Comparison of ENCODE assay signal across 16 cellular contexts in genomic region chr19:7342143-7342542, GRCh38. TPM values are rescaled to one million over a fixed set of nuclear protein-coding genes. Genes with fewer than 3 reads are reported as not detected.
DNase-seq lines count a peak whose midpoint lies in the region; ATAC-seq, FAIRE-seq and TF ChIP-seq lines count a peak whose summit lies in the region.
"Had no signal": no experiment of that assay in that cellular context is flagged by ENCODE, and none has a peak within 500 bp of the region (broad histone marks: within the 10 kb centered on the region; RNA-seq: fewer than 3 reads in every experiment).

No MANE protein-coding gene starts in this region.

- WGBS in IMR-90 (ENCODE audit: extremely low coverage in 2 of 2, insufficient read length in 1 of 2), 2 experiments: 60% methylated on average over 1 of the region's 5 CpGs; no CpG with 5 or more reads in 1 of the 2 experiments
- 0% methylated on average over 5 of the region's 5 CpGs for WGBS in K562 (ENCODE audit: insufficient coverage, low coverage, missing lambda C conversion rate)
- 89 to 96% (median 95%) methylated on average over 5 of the region's 5 CpGs for WGBS in spleen, 5 donors

- dilution Hi-C loops in IMR-90 (cut with HindIII; ENCODE audit: low sequenced_read_pairs, unreplicated experiment): no loop called here

- CTCF ChIA-PET in IMR-90 (lab: Yijun Ruan, JAX): interaction anchor here (0.6 to 2.4 kb wide), 2 partner anchors 93 to 242 kb away, joined by 4 to 7 read pairs; no protein-coding TSS in a partner anchor
- CTCF ChIA-PET in K562 (lab: Yijun Ruan, JAX; ENCODE audit: low intra/inter-chr PET ratio): interaction anchor here (3.5 kb wide), 1 partner anchor 193 kb away, joined by 29 read pairs; no protein-coding TSS in a partner anchor
- CTCF ChIA-PET in activated CD4-positive, alpha-beta memory T cell treated with anti-CD3 and anti-CD28 coated beads for 36 hours (lab: Charles Lee): interaction anchor here (0.6 to 4.6 kb wide), 9 partner anchors 12 to 202 kb away, joined by 3 to 44 read pairs (median 4); no protein-coding TSS in a partner anchor

- H3K79me2 ChIP-seq in K562 (ENCODE audit: control insufficient read depth, insufficient read depth, low read length): no peaks in the 10 kb centered on the region

- H3K4me2 ChIP-seq in BLaER1 treated with 17β-estradiol and CSF1 and Interleukin-3, amounts not matched to agents 10 nM and 100 nM: peak overlapping the region; percentile 10 to 97 (median 82); a peak in 19 of 22 replicates
- H3K4me2 ChIP-seq in IMR-90 (ENCODE audit: low read depth, low read length) (no peak overlapping the region), K562 (ENCODE audit: insufficient read depth, low read length) (no peak overlapping the region)

- peak overlapping the region in 5 of 11 experiments; percentile 11 to 76 (median 31); a peak in 8 of 22 replicates for H3K9ac ChIP-seq in BLaER1 treated with 17β-estradiol and CSF1 and Interleukin-3, amounts not matched to agents 10 nM and 100 nM
- no peak overlapping the region for H3K9ac ChIP-seq in IMR-90 (ENCODE audit: low read depth, low read length)
- H3K9ac ChIP-seq in K562 (ENCODE audit: insufficient read depth in 1 of 2, low read depth in 2 of 2, low read length in 2 of 2): no peak overlapping the region

- no peak overlapping the region for H3K18ac ChIP-seq in IMR-90 (ENCODE audit: low read depth, low read length)

- TF ChIP-seq RAD21 in IMR-90 (IDR thresholded peaks at IDR 0.05; ENCODE audit: low read length) (no peak), K562 (CRISPR knock-in tag; conservative IDR thresholded peaks at IDR 0.05 in 1 of 2, IDR thresholded peaks at IDR 0.05 in 1 of 2) (no peak)

- DNase-seq in IMR-90: no peak
- no peak for DNase-seq in K562 (ENCODE audit: extremely low read depth in 1 of 4, low spot score in 3 of 4)
- DNase-seq in spleen: peak; percentile 29
- DNase-seq in activated CD4-positive, alpha-beta memory T cell treated with anti-CD3 and anti-CD28 coated beads for 36 hours: no peak
- DNase-seq in T-helper 9 cell: no peak
- DNase-seq: ACHN; AML-193; CD8-positive, alpha-beta memory T cell; DND-41; GDM1; H7; NCI-H187; NCI-H69 had no signal

- H2AK5ac ChIP-seq in IMR-90 (ENCODE audit: low read depth, low read length): no peak overlapping the region

- ATAC-seq in IMR-90 (ENCODE audit: low read depth) (no peak), K562 (no peak), GM18858 (IDR thresholded peaks at IDR 0.05; ENCODE audit: unreplicated experiment) (no peak)

- FAIRE-seq in K562 (lab: Jason Lieb, UNC): no peak

- H4K20me1 ChIP-seq in BLaER1 treated with 17β-estradiol and CSF1 and Interleukin-3, amounts not matched to agents 10 nM and 100 nM: peaks cover 0 to 4% (median 0%) of the 10 kb centered on the region in 11 experiments; a peak in 4 of 22 replicates
- H4K20me1 ChIP-seq in IMR-90 (ENCODE audit: insufficient read depth, low read length) (no peaks in the 10 kb centered on the region), K562 (replicated peaks; ENCODE audit: control insufficient read depth, insufficient read depth, low read length) (no peaks in the 10 kb centered on the region)

- H4K5ac ChIP-seq in IMR-90 (ENCODE audit: low read depth, low read length): no peak overlapping the region

- peak overlapping the region in 8 of 11 experiments; percentile 27 to 99 (median 96); a peak in 14 of 22 replicates for H3K27ac ChIP-seq in BLaER1 treated with 17β-estradiol and CSF1 and Interleukin-3, amounts not matched to agents 10 nM and 100 nM
- H3K27ac ChIP-seq in IMR-90 (ENCODE audit: insufficient read depth, low read length): no peak overlapping the region
- H3K27ac ChIP-seq in K562 (ENCODE audit: extremely low read depth, low read depth, low read length): no peak overlapping the region
- H3K27ac ChIP-seq in spleen: peak overlapping the region in 1 of 8 donors; percentile 93
- H3K27ac ChIP-seq: SJSA1 had no signal

- TF ChIP-seq POLR2A in IMR-90 (IDR thresholded peaks at IDR 0.05; ENCODE audit: low read depth, low read length): no peak
- no peak for TF ChIP-seq POLR2A in K562 (conservative IDR thresholded peaks at IDR 0.05)
- no peak for TF ChIP-seq POLR2A in spleen (IDR thresholded peaks at IDR 0.05)

- no peak for TF ChIP-seq CTCF in IMR-90 (conservative IDR thresholded peaks at IDR 0.05; ENCODE audit: low read depth, low read length)
- no peak for TF ChIP-seq CTCF in K562 (IDR thresholded peaks at IDR 0.05 in 2 of 3, conservative IDR thresholded peaks at IDR 0.05 in 1 of 3; ENCODE audit: insufficient read depth in 2 of 3, low read depth in 1 of 3, low read length in 3 of 3)
- TF ChIP-seq CTCF in spleen (IDR thresholded peaks at IDR 0.05 in 8 of 11, conservative IDR thresholded peaks at IDR 0.05 in 3 of 11): no peak

- POLR2A ChIA-PET in IMR-90 (lab: Charles Lee; ENCODE audit: unreplicated experiment) (no interaction called here), K562 (lab: Yijun Ruan, JAX) (interaction anchor here (0.6 kb wide), 1 partner anchor 269 kb away, joined by 3 read pairs; no protein-coding TSS in a partner anchor)
- POLR2A ChIA-PET in activated CD4-positive, alpha-beta memory T cell treated with anti-CD3 and anti-CD28 coated beads for 36 hours (lab: Charles Lee): no interaction called here

- no peaks in the 10 kb centered on the region for H3K36me3 ChIP-seq in BLaER1 treated with 17β-estradiol and CSF1 and Interleukin-3, amounts not matched to agents 10 nM and 100 nM
- H3K36me3 ChIP-seq in IMR-90 (ENCODE audit: control insufficient read depth, insufficient read depth, low read length) (no peaks in the 10 kb centered on the region), K562 (ENCODE audit: control insufficient read depth, insufficient read depth, low read length) (no peaks in the 10 kb centered on the region), spleen (no peaks in the 10 kb centered on the region)
- H3K36me3 ChIP-seq: SJSA1 had no signal

- H4K8ac ChIP-seq in IMR-90 (ENCODE audit: low read depth in 2 of 2, low read length in 2 of 2): no peak overlapping the region

- H3K56ac ChIP-seq in IMR-90 (ENCODE audit: extremely low read depth, insufficient read depth, low read length): no peak overlapping the region

- no peak overlapping the region for H3K4ac ChIP-seq in IMR-90 (ENCODE audit: low read depth, low read length)

- no peak overlapping the region for H4K91ac ChIP-seq in IMR-90 (ENCODE audit: insufficient read depth, low read depth, low read length)

- H3K14ac ChIP-seq in IMR-90 (replicated peaks; ENCODE audit: low read depth, low read length): no peak overlapping the region

- H2BK5ac ChIP-seq in IMR-90 (ENCODE audit: low read depth, low read length, poor library complexity, severe bottlenecking): no peak overlapping the region

- H2BK15ac ChIP-seq in IMR-90 (ENCODE audit: low read depth, low read length): no peak overlapping the region

- H3K36me3 Mint-ChIP-seq in activated CD4-positive, alpha-beta memory T cell treated with anti-CD3 and anti-CD28 coated beads for 36 hours: no peaks in the 10 kb centered on the region

- H3K4me3 Mint-ChIP-seq in activated CD4-positive, alpha-beta memory T cell treated with anti-CD3 and anti-CD28 coated beads for 36 hours: no peak overlapping the region

- H3K4me1 Mint-ChIP-seq in activated CD4-positive, alpha-beta memory T cell treated with anti-CD3 and anti-CD28 coated beads for 36 hours (ENCODE audit: low read depth): peaks cover 46% of the 10 kb centered on the region

- BruUV-seq in IMR-90 (replicated peaks; lab: Mats Ljungman, UMichigan) (no TSS peak), K562 (replicated peaks; lab: Mats Ljungman, UMichigan) (no TSS peak)

- no peak overlapping the region for H2AFZ ChIP-seq in IMR-90 (replicated peaks; ENCODE audit: low read length, poor library complexity)
- no peak overlapping the region for H2AFZ ChIP-seq in K562 (ENCODE audit: low read depth, low read length)

- no peak overlapping the region for H3K27ac Mint-ChIP-seq in activated CD4-positive, alpha-beta memory T cell treated with anti-CD3 and anti-CD28 coated beads for 36 hours

- H3K4me3 ChIP-seq in BLaER1 treated with 17β-estradiol and CSF1 and Interleukin-3, amounts not matched to agents 10 nM and 100 nM: no peak overlapping the region
- H3K4me3 ChIP-seq in IMR-90 (ENCODE audit: insufficient read depth, low read depth, low read length) (no peak overlapping the region), K562 (no peak overlapping the region), spleen (no peak overlapping the region)
- H3K4me3 ChIP-seq: SJSA1 had no signal

- no peak overlapping the region for H2BK20ac ChIP-seq in IMR-90 (ENCODE audit: low read depth, low read length)

- no peaks in the 10 kb centered on the region for H3K27me3 Mint-ChIP-seq in activated CD4-positive, alpha-beta memory T cell treated with anti-CD3 and anti-CD28 coated beads for 36 hours
- H3K27me3 Mint-ChIP-seq: CD8-positive, alpha-beta memory T cell had no signal

- in situ Hi-C loops in IMR-90 (cut with MboI; ENCODE audit: low sequenced_read_pairs): loop anchor here (5.0 kb wide), 1 partner anchor 240 kb away; no protein-coding TSS in a partner anchor
- in situ Hi-C loops in K562 (cut with MboI): no loop called here

- no peaks in the 10 kb centered on the region for H3K79me1 ChIP-seq in IMR-90 (ENCODE audit: low read depth in 1 of 2, low read length in 2 of 2)

- H2AK9ac ChIP-seq in IMR-90 (replicated peaks; ENCODE audit: low read depth, low read length, poor library complexity): no peak overlapping the region

- no peak overlapping the region for H3K23ac ChIP-seq in IMR-90 (ENCODE audit: low read depth, low read length)

- no peak for TF ChIP-seq EP300 in K562 (IDR thresholded peaks at IDR 0.05; ENCODE audit: low read length)

- peaks cover 0 to 62% (median 0%) of the 10 kb centered on the region in 11 experiments; a peak in 4 of 22 replicates for H3K27me3 ChIP-seq in BLaER1 treated with 17β-estradiol and CSF1 and Interleukin-3, amounts not matched to agents 10 nM and 100 nM
- H3K27me3 ChIP-seq in IMR-90 (ENCODE audit: control insufficient read depth, insufficient read depth, low read length) (peaks cover 8% of the 10 kb centered on the region), K562 (ENCODE audit: control insufficient read depth in 2 of 2, insufficient read depth in 2 of 2, low read length in 2 of 2) (peaks cover 11 to 46% of the 10 kb centered on the region in 2 experiments; a peak in 3 of 5 replicates), spleen (replicated peaks in 1 of 7) (no peaks in the 10 kb centered on the region)

- no peaks in the 10 kb centered on the region for H3K9me3 Mint-ChIP-seq in activated CD4-positive, alpha-beta memory T cell treated with anti-CD3 and anti-CD28 coated beads for 36 hours
- H3K9me3 Mint-ChIP-seq: CD8-positive, alpha-beta memory T cell had no signal

- intact Hi-C loops in IMR-90 (cut with micrococcal nuclease) (no loop called here), K562 (cut with micrococcal nuclease) (no loop called here), spleen (cut with DNase I; ENCODE audit: low total_unique reads) (loop anchor here (5.0 kb wide), 1 partner anchor 195 kb away; no protein-coding TSS in a partner anchor)
- intact Hi-C loops in activated CD4-positive, alpha-beta memory T cell treated with anti-CD3 and anti-CD28 coated beads for 36 hours (cut with micrococcal nuclease): loop anchor here (10.0 kb wide), 1 partner anchor 327 kb away; no protein-coding TSS in a partner anchor

- no peak overlapping the region for H2BK120ac ChIP-seq in IMR-90 (ENCODE audit: low read depth, low read length)

- peaks cover 54 to 98% (median 96%) of the 10 kb centered on the region in 10 experiments for H3K4me1 ChIP-seq in BLaER1 treated with 17β-estradiol and CSF1 and Interleukin-3, amounts not matched to agents 10 nM and 100 nM
- H3K4me1 ChIP-seq in IMR-90 (ENCODE audit: control insufficient read depth, insufficient read depth, low read length) (no peaks in the 10 kb centered on the region), K562 (replicated peaks in 1 of 2; ENCODE audit: control insufficient read depth in 2 of 2, insufficient read depth in 2 of 2, low read length in 2 of 2) (no peaks in the 10 kb centered on the region), spleen (peaks cover 26 to 100% (median 92%) of the 10 kb centered on the region in 6 donors)

- no peaks in the 10 kb centered on the region for H3K9me3 ChIP-seq in BLaER1 treated with 17β-estradiol and CSF1 and Interleukin-3, amounts not matched to agents 10 nM and 100 nM (replicated peaks in 1 of 11)
- H3K9me3 ChIP-seq in IMR-90 (ENCODE audit: control insufficient read depth, insufficient read depth, low read length) (no peaks in the 10 kb centered on the region), K562 (replicated peaks; ENCODE audit: control insufficient read depth, insufficient read depth, low read depth, low read length) (no peaks in the 10 kb centered on the region), spleen (no peaks in the 10 kb centered on the region)
- H3K9me3 ChIP-seq: SJSA1 had no signal

- no peaks in the 10 kb centered on the region for H3K9me1 ChIP-seq in IMR-90 (ENCODE audit: insufficient read depth, low read length)
- no peaks in the 10 kb centered on the region for H3K9me1 ChIP-seq in K562 (ENCODE audit: control insufficient read depth, insufficient read depth, low read length)

RNA-seq across cellular contexts. Expression of gene ARHGEF18, which starts 6.6 kb away (rescaled TPM):
- total RNA-seq in IMR-90 (2012; rRNA removed) (12.4 and 14.2 TPM in 2 replicates), K562 (2014; rRNA removed) (11.4 and 13.8 TPM in 2 replicates), K562 (2014; rRNA removed; fragmentation: Illumina TruSeq; extraction: Trizol) (0.91 and 2.6 TPM in 2 replicates), K562 (2015; rRNA removed; fragmentation: Illumina TruSeq; extraction: Trizol) (6.8 and 7.7 TPM in 2 replicates), K562 (2021) (14.9 and 16.5 TPM in 2 replicates), spleen (10 to 100 TPM; 60.2 to 79.8 (median 71.1) TPM)
- polyA plus RNA-seq in IMR-90 (2012; rRNA removed) (11.6 and 13.7 TPM in 2 replicates), K562 (2011; rRNA removed) (2.8 and 4.0 TPM in 2 replicates), K562 (2014; fragmentation: Illumina TruSeq; extraction: Trizol) (4.5 and 5.7 TPM in 2 replicates), K562 (2014; fragmentation: Nextera tagmentation; extraction: Ambion mirVana) (under 1 TPM; 0.04 to 0.20 TPM), K562 (2014; rRNA removed) (6.8 TPM in 2 replicates), spleen (10 to 100 TPM; 24.3 to 56.9 (median 38.1) TPM)
- polyA plus RNA-seq in IMR-90 (2012; cell fraction: cytosol; rRNA removed): 10.0 and 12.8 TPM in 2 replicates
- 26.8 and 39.1 TPM in 2 replicates for polyA plus RNA-seq in IMR-90 (2012; cell fraction: nucleus; rRNA removed; ENCODE audit: low replicate concordance)
- 9.6 and 25.5 TPM in 2 replicates for total RNA-seq in K562 (2011; cell fraction: chromatin; rRNA removed; ENCODE audit: low replicate concordance)
- 16.8 and 21.5 TPM in 2 replicates for total RNA-seq in K562 (2011; cell fraction: nucleolus; rRNA removed)
- 11.7 and 12.4 TPM in 2 replicates for total RNA-seq in K562 (2011; cell fraction: nucleoplasm; rRNA removed)
- 4.3 and 7.7 TPM in 2 replicates for polyA plus RNA-seq in K562 (2011; cell fraction: cytosol; rRNA removed)
- polyA plus RNA-seq in K562 (2011; cell fraction: nucleus; rRNA removed): 9.9 and 16.4 TPM in 2 replicates
- polyA plus RNA-seq in K562 (2012): 9.8 and 15.1 TPM in 2 replicates
- polyA minus RNA-seq in K562 (2011; rRNA and poly(A)+ RNA removed): 4.0 and 5.1 TPM in 2 replicates
- 9.3 and 10.7 TPM in 2 replicates for polyA minus RNA-seq in K562 (2011; cell fraction: cytosol; rRNA and poly(A)+ RNA removed)
- 5.1 and 9.9 TPM in 2 replicates for polyA minus RNA-seq in K562 (2011; cell fraction: nucleus; rRNA and poly(A)+ RNA removed)
- 10 to 100 TPM; 36.9 to 37.1 TPM for total RNA-seq in activated CD4-positive, alpha-beta memory T cell treated with anti-CD3 and anti-CD28 coated beads for 36 hours

RNA-seq across cellular contexts. Expression of gene INSR, which starts 47.9 kb away (rescaled TPM):
- total RNA-seq in IMR-90 (2012; rRNA removed) (7.9 and 8.3 TPM in 2 replicates), K562 (2014; rRNA removed) (0.41 and 0.94 TPM in 2 replicates), K562 (2014; rRNA removed; fragmentation: Illumina TruSeq; extraction: Trizol) (0.29 and 0.57 TPM in 2 replicates), K562 (2015; rRNA removed; fragmentation: Illumina TruSeq; extraction: Trizol) (0.11 and 0.57 TPM in 2 replicates), K562 (2021) (0.69 and 0.94 TPM in 2 replicates), spleen (100 to 1,000 TPM; 202 to 467 (median 368) TPM)
- polyA plus RNA-seq in IMR-90 (2012; rRNA removed) (2.7 and 2.8 TPM in 2 replicates), K562 (2011; rRNA removed) (0.60 and 0.83 TPM in 2 replicates), K562 (2014; fragmentation: Illumina TruSeq; extraction: Trizol) (0.43 and 0.79 TPM in 2 replicates), K562 (2014; fragmentation: Nextera tagmentation; extraction: Ambion mirVana) (under 1 TPM; 0.04 to 0.07 TPM), K562 (2014; rRNA removed) (0.42 and 0.88 TPM in 2 replicates), spleen (10 to 100 TPM in 2 of 3 donors, 1 to 10 TPM in 1; 7.6 to 21.5 (median 20.7) TPM)
- polyA plus RNA-seq in IMR-90 (2012; cell fraction: cytosol; rRNA removed): 1.8 and 2.4 TPM in 2 replicates
- polyA plus RNA-seq in IMR-90 (2012; cell fraction: nucleus; rRNA removed; ENCODE audit: low replicate concordance): 4.6 and 6.0 TPM in 2 replicates
- total RNA-seq in K562 (2011; cell fraction: chromatin; rRNA removed; ENCODE audit: low replicate concordance): 5.3 and 10.3 TPM in 2 replicates
- 7.0 and 8.5 TPM in 2 replicates for total RNA-seq in K562 (2011; cell fraction: nucleolus; rRNA removed)
- 5.2 and 5.3 TPM in 2 replicates for total RNA-seq in K562 (2011; cell fraction: nucleoplasm; rRNA removed)
- 0.68 and 0.82 TPM in 2 replicates for polyA plus RNA-seq in K562 (2011; cell fraction: cytosol; rRNA removed)
- polyA plus RNA-seq in K562 (2011; cell fraction: nucleus; rRNA removed): 0.72 and 1.2 TPM in 2 replicates
- polyA plus RNA-seq in K562 (2012): 0.26 and 1.1 TPM in 2 replicates
- polyA minus RNA-seq in K562 (2011; rRNA and poly(A)+ RNA removed): 3.1 and 3.3 TPM in 2 replicates
- 0.76 and 1.2 TPM in 2 replicates for polyA minus RNA-seq in K562 (2011; cell fraction: cytosol; rRNA and poly(A)+ RNA removed)
- polyA minus RNA-seq in K562 (2011; cell fraction: nucleus; rRNA and poly(A)+ RNA removed): 1.8 and 2.1 TPM in 2 replicates
- total RNA-seq in activated CD4-positive, alpha-beta memory T cell treated with anti-CD3 and anti-CD28 coated beads for 36 hours: 1 to 10 TPM; 2.9 to 3.3 TPM
- polyA plus RNA-seq: CD8-positive, alpha-beta memory T cell had no signal

Comparison
In these comparisons a context has a peak if more than half of its experiments do, and no peak if none do; other contexts are left out.
1. H3K27ac ChIP-seq: peak in BLaER1 treated with 17β-estradiol and CSF1 and Interleukin-3, amounts not matched to agents 10 nM and 100 nM (8 of 11); none in IMR-90 (single experiment) and K562 (single experiment).
2. H3K4me2 ChIP-seq: peak in BLaER1 treated with 17β-estradiol and CSF1 and Interleukin-3, amounts not matched to agents 10 nM and 100 nM (11 of 11); none in IMR-90 (single experiment) and K562 (single experiment).
3. RNA of gene INSR, which starts 47.9 kb away (total RNA-seq): 202 to 467 TPM in spleen; 7.9 to 8.3 TPM in IMR-90, 2.9 to 3.3 TPM in activated CD4-positive, alpha-beta memory T cell treated with anti-CD3 and anti-CD28 coated beads for 36 hours and 0.11 to 10.3 TPM in K562; every median in the first group is over 10 times any median in the second.
4. intact Hi-C loops: an anchor here in spleen (5.0 kb wide) and activated CD4-positive, alpha-beta memory T cell treated with anti-CD3 and anti-CD28 coated beads for 36 hours (10.0 kb wide); none called in IMR-90 and K562.